ENCODE assay signal across 1 cellular context in genomic region chr6:16841241-16841640, GRCh38.
TF ChIP-seq lines count a peak whose summit lies in the region.

No MANE protein-coding gene starts in this region.

TF ChIP-seq in GM23338, 12 proteins besides CTCF, POLR2A, EP300 and RAD21 (continued from another document):
- no peak for TF ChIP-seq JUNB (IDR thresholded peaks at IDR 0.05; ENCODE audit: unreplicated experiment)
- no peak for TF ChIP-seq EZH2phosphoT487 (IDR thresholded peaks at IDR 0.05; ENCODE audit: unreplicated experiment)
- no peak for TF ChIP-seq EZH2 (IDR thresholded peaks at IDR 0.05; ENCODE audit: low read depth, unreplicated experiment)
